22 cellular contexts compared by ENCODE assay signal in genomic region chr2:29220506-29221270, GRCh38.
"Had no signal": no experiment of that assay in that cellular context is flagged by ENCODE, and none has a peak within 500 bp of the region (broad histone marks: within the 10 kb centered on the region; RNA-seq: fewer than 3 reads in every experiment).

No MANE protein-coding gene starts in this region.

- DNase-seq: activated CD4-positive, alpha-beta T cell treated with anti-CD3 and anti-CD28 coated beads for 4 hours; activated CD4-positive, alpha-beta T cell treated with anti-CD3 and anti-CD28 coated beads, Interleukin-2, amount 50 U/mL, for 48 hours; activated naive CD8-positive, alpha-beta T cell treated with anti-CD3 and anti-CD28 coated beads, Interleukin-2, amount 50 U/mL, for 24 hours; activated T-cell treated with anti-CD3 and anti-CD28 coated beads, Interleukin-2, amount 50 U/mL, for 48 hours; amygdala; central memory CD4-positive, alpha-beta T cell; dermis blood vessel endothelial cell; effector CD8-positive, alpha-beta T cell; hippocampal formation; right cardiac atrium; stimulated activated CD4-positive, alpha-beta T cell treated with anti-CD3 and anti-CD28 coated beads, Interleukin-12 subunit alpha, Interleukin-12 subunit beta, amount 100 ng/mL, for 4 hours; stimulated activated CD4-positive, alpha-beta T cell treated with anti-CD3 and anti-CD28 coated beads, Interleukin-4, amount 100 ng/mL, for 1 hour; stimulated activated naive CD8-positive, alpha-beta T cell treated with anti-CD3 and anti-CD28 coated beads, Interleukin-15, Interleukin-2, amounts not matched to agents 100 U/mL and 50 U/mL, for 24 hours; T-helper 2 cell had no signal

- H3K4me3 Mint-ChIP-seq: activated naive CD4-positive, alpha-beta T cell treated with anti-CD3 and anti-CD28 coated beads, Interleukin-2, amount 50 U/mL, for 24 hours; activated naive CD8-positive, alpha-beta T cell treated with anti-CD3 and anti-CD28 coated beads, Interleukin-2, amount 50 U/mL, for 24 hours; memory B cell; neural crest cell had no signal

- H3K27ac ChIP-seq: epithelial cell of prostate, gastrocnemius medialis, upper lobe of right lung had no signal

- H3K36me3 Mint-ChIP-seq: activated naive CD4-positive, alpha-beta T cell treated with anti-CD3 and anti-CD28 coated beads, Interleukin-2, amount 50 U/mL, for 24 hours; memory B cell; naive thymus-derived CD8-positive, alpha-beta T cell had no signal

- H3K27me3 ChIP-seq: upper lobe of right lung had no signal

- H3K4me1 Mint-ChIP-seq: activated naive CD4-positive, alpha-beta T cell treated with anti-CD3 and anti-CD28 coated beads, Interleukin-2, amount 50 U/mL, for 24 hours; activated naive CD8-positive, alpha-beta T cell treated with anti-CD3 and anti-CD28 coated beads, Interleukin-2, amount 50 U/mL, for 24 hours; memory B cell had no signal

- H3K27me3 Mint-ChIP-seq: activated naive CD4-positive, alpha-beta T cell treated with anti-CD3 and anti-CD28 coated beads, Interleukin-2, amount 50 U/mL, for 24 hours had no signal

- ATAC-seq: activated naive CD8-positive, alpha-beta T cell treated with anti-CD3 and anti-CD28 coated beads, Interleukin-2, amount 50 U/mL, for 24 hours; gastrocnemius medialis; naive thymus-derived CD8-positive, alpha-beta T cell; right cardiac atrium; stimulated activated naive CD8-positive, alpha-beta T cell treated with anti-CD3 and anti-CD28 coated beads, Interleukin-15, Interleukin-2, amounts not matched to agents 100 U/mL and 50 U/mL, for 24 hours; upper lobe of right lung had no signal

- H3K4me3 ChIP-seq: gastrocnemius medialis, upper lobe of right lung had no signal

- H3K9me3 Mint-ChIP-seq: activated naive CD4-positive, alpha-beta T cell treated with anti-CD3 and anti-CD28 coated beads, Interleukin-2, amount 50 U/mL, for 24 hours; activated naive CD8-positive, alpha-beta T cell treated with anti-CD3 and anti-CD28 coated beads, Interleukin-2, amount 50 U/mL, for 24 hours; activated T-helper 2 cell treated with anti-CD3 and anti-CD28 coated beads, Interferon-gamma antibody, Interleukin-2, Interleukin-4, amounts not matched to agents 10 μg/mL and 5 μg/mL and 100 μg/mL, durations not matched to agents 14 hours and 24 hours and 36 hours; memory B cell; naive thymus-derived CD8-positive, alpha-beta T cell; neural crest cell had no signal

- H3K36me3 ChIP-seq: gastrocnemius medialis, upper lobe of right lung had no signal

- H3K27ac Mint-ChIP-seq: activated naive CD4-positive, alpha-beta T cell treated with anti-CD3 and anti-CD28 coated beads, Interleukin-2, amount 50 U/mL, for 24 hours; activated naive CD8-positive, alpha-beta T cell treated with anti-CD3 and anti-CD28 coated beads, Interleukin-2, amount 50 U/mL, for 24 hours; activated T-helper 2 cell treated with anti-CD3 and anti-CD28 coated beads, Interferon-gamma antibody, Interleukin-2, Interleukin-4, amounts not matched to agents 10 μg/mL and 5 μg/mL and 100 μg/mL, durations not matched to agents 14 hours and 24 hours and 36 hours; memory B cell had no signal

- H3K9me3 ChIP-seq: gastrocnemius medialis, upper lobe of right lung had no signal
